Comparison of ENCODE assay signal across 11 cellular contexts in the genomic region with DNA sequence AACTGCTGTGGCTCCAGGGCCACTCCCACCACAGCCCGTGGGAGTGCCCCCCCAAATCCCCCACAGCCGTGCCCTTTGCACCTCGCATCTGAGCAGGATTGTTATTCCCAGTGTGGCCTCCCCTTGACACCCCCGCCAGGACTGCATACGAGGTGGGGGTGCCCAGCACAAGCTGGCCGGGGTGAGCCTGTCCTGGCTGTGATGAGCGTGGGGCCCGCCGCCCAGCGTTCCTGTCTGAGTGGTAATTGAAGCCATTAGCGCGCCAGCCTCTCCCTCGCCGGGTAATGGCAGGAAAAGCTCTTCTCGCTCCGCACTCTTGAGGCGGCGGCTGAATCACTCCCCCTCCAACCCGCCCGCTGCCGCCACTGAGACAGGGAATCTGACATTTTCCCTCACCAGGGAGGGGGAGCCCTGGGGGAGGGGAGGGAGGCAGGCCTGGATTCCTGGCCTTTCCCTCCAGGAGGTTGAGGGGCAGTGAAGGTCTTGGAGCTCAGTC.
DNase-seq lines count a peak whose midpoint lies in the region; ATAC-seq lines count a peak whose summit lies in the region.
"Had no signal": no experiment of that assay in that cellular context is flagged by ENCODE, and none has a peak within 500 bp of the region (broad histone marks: within the 10 kb centered on the region; RNA-seq: fewer than 3 reads in every experiment).

No MANE protein-coding gene starts in this region.

- H3K27me3 ChIP-seq in subcutaneous abdominal adipose tissue (ENCODE audit: control insufficient read depth in 5 of 5, insufficient read depth in 4 of 5, low read length in 5 of 5): peaks cover 0 to 11% (median 0%) of the 10 kb centered on the region in 5 donors

- H3K36me3 ChIP-seq in subcutaneous abdominal adipose tissue (ENCODE audit: control insufficient read depth in 5 of 5, insufficient read depth in 5 of 5, low read length in 5 of 5): peaks cover 0 to 29% (median 22%) of the 10 kb centered on the region in 5 donors

- peak overlapping the region; percentile 72 for H3K27ac ChIP-seq in subcutaneous abdominal adipose tissue (ENCODE audit: low read depth, low read length)
- H3K27ac ChIP-seq: KMS-11 had no signal

- peak overlapping the region in 3 of 5 donors; percentile 16 to 47 (median 20) for H3K9ac ChIP-seq in subcutaneous abdominal adipose tissue (ENCODE audit: low read length in 5 of 5)
- H3K9ac ChIP-seq: KMS-11 had no signal

- DNase-seq in NCI-H1092 (lab: John Stamatoyannopoulos, UW): peak; percentile 86
- DNase-seq in astrocyte of the hippocampus (ENCODE audit: low read depth, low spot score): peak; percentile 86
- DNase-seq in kidney tubule cell (ENCODE audit: low spot score): peak; percentile 36
- no peak for DNase-seq in medulla oblongata (ENCODE audit: extremely low spot score)
- DNase-seq in activated CD8-positive, alpha-beta memory T cell treated with anti-CD3 and anti-CD28 coated beads for 24 hours: no peak
- DNase-seq in activated effector memory CD4-positive, alpha-beta T cell treated with anti-CD3 and anti-CD28 coated beads, Interleukin-2, amount 50 U/mL, for 16 hours: no peak
- DNase-seq: GF-D8, SHP77 treated with DMSO at 0.1 percent for 48 hours had no signal

- peaks cover 10 to 74% (median 60%) of the 10 kb centered on the region in 5 donors for H3K4me1 ChIP-seq in subcutaneous abdominal adipose tissue (ENCODE audit: control insufficient read depth in 5 of 5, insufficient read depth in 5 of 5, low read length in 5 of 5)

- ATAC-seq in HG03521 (IDR thresholded peaks at IDR 0.05; ENCODE audit: unreplicated experiment): no peak

- peak overlapping the region in 3 of 5 donors; percentile 22 to 30 (median 26) for H3K4me3 ChIP-seq in subcutaneous abdominal adipose tissue (ENCODE audit: low read depth in 1 of 5, low read length in 5 of 5)

- no peaks in the 10 kb centered on the region for H3K9me3 ChIP-seq in subcutaneous abdominal adipose tissue (ENCODE audit: control insufficient read depth in 5 of 5, low read length in 5 of 5)

Comparison
In these comparisons a context has a peak if more than half of its experiments do, and no peak if none do; other contexts are left out.
1. DNase-seq: peak in NCI-H1092 (single experiment), astrocyte of the hippocampus (single experiment) and kidney tubule cell (single experiment); none in medulla oblongata (single experiment), activated CD8-positive, alpha-beta memory T cell treated with anti-CD3 and anti-CD28 coated beads for 24 hours (single experiment) and activated effector memory CD4-positive, alpha-beta T cell treated with anti-CD3 and anti-CD28 coated beads, Interleukin-2, amount 50 U/mL, for 16 hours (single experiment).